Comparison of ENCODE assay signal across 9 cellular contexts in the genomic region with DNA sequence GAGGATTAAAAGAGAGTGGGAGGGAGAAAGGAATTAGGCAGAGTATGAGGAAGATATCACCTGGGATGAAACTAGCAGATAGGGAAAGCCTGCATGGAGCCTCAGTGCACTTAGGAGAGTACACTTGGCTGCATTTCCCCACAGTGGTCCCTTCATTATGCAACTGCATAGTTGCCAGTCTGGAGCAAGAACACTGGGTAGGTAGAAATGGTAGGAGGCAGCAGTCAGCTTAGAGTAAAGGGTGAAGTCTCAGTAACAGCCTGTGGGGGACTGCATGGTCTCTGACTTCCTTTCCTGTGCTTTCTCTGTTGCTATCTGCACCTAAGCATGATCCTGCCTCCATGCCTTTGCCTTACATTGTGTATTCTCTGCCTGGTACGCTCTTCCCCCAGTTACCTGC. TPM values are rescaled to one million over a fixed set of nuclear protein-coding genes. Genes with fewer than 3 reads are reported as not detected.
A peak's percentile ranks its signal among the peaks of the same experiment; 100 is the strongest.
DNase-seq lines count a peak whose midpoint lies in the region; ATAC-seq and TF ChIP-seq lines count a peak whose summit lies in the region.
"Had no signal": no experiment of that assay in that cellular context is flagged by ENCODE, and none has a peak within 500 bp of the region (broad histone marks: within the 10 kb centered on the region; RNA-seq: fewer than 3 reads in every experiment).

No MANE protein-coding gene starts in this region.

- H3K9me3 ChIP-seq in endodermal cell (ENCODE audit: control insufficient read depth, low read length) (no peaks in the 10 kb centered on the region), neuronal stem cell (replicated peaks in 1 of 2; ENCODE audit: control insufficient read depth in 2 of 2, insufficient read depth in 1 of 2, low read depth in 1 of 2, low read length in 2 of 2) (no peaks in the 10 kb centered on the region)

- no peak overlapping the region for H2AFZ ChIP-seq in neuronal stem cell (ENCODE audit: low read length)

- 0% methylated on average over 1 of the region's 1 CpG for WGBS in endodermal cell (ENCODE audit: insufficient coverage in 1 of 2, insufficient read length in 1 of 2), 2 experiments
- WGBS in neuronal stem cell (ENCODE audit: extremely low coverage in 2 of 2, insufficient read length in 2 of 2, insufficient replicate concordance in 1 of 2), 2 donors: no CpG with 5 or more reads among the region's 1 CpG

- no peak overlapping the region for H2BK120ac ChIP-seq in neuronal stem cell (ENCODE audit: low read depth, low read length)

- H3K36me3 Mint-ChIP-seq in endodermal cell (ENCODE audit: low read depth): no peaks in the 10 kb centered on the region

- H3K4ac ChIP-seq in neuronal stem cell (ENCODE audit: low read length): no peak overlapping the region

- H2BK5ac ChIP-seq in neuronal stem cell (ENCODE audit: low read length): no peak overlapping the region

- H3K9ac ChIP-seq in endodermal cell (ENCODE audit: extremely low read depth, low read length, poor library complexity, severe bottlenecking) (no peak overlapping the region), neuronal stem cell (ENCODE audit: low read depth, low read length, poor library complexity) (no peak overlapping the region)

- no peak overlapping the region for H4K91ac ChIP-seq in neuronal stem cell (ENCODE audit: low read depth, low read length, poor library complexity)

- no peak overlapping the region for H2BK12ac ChIP-seq in neuronal stem cell (ENCODE audit: low read length)

- no peak overlapping the region for H2BK15ac ChIP-seq in neuronal stem cell (ENCODE audit: low read length)

- H3K27me3 Mint-ChIP-seq in endodermal cell (ENCODE audit: insufficient read depth): peaks cover 10% of the 10 kb centered on the region

- H3K4me2 ChIP-seq in neuronal stem cell (ENCODE audit: insufficient read depth, low read length, poor library complexity, severe bottlenecking): no peak overlapping the region

- no peaks in the 10 kb centered on the region for H3K36me3 ChIP-seq in endodermal cell (ENCODE audit: control insufficient read depth, insufficient read depth, low read length)
- H3K36me3 ChIP-seq in neuronal stem cell (replicated peaks in 1 of 2; ENCODE audit: control insufficient read depth in 2 of 2, insufficient read depth in 2 of 2, low read length in 2 of 2): no peaks in the 10 kb centered on the region

- H3K27ac Mint-ChIP-seq in endodermal cell: no peak overlapping the region

- no peak overlapping the region for H3K18ac ChIP-seq in neuronal stem cell (ENCODE audit: low read length)

- H3K27ac ChIP-seq in endodermal cell (ENCODE audit: low read depth, low read length) (no peak overlapping the region), neuronal stem cell (replicated peaks; ENCODE audit: low read length) (no peak overlapping the region)

- no peak overlapping the region for H2AK5ac ChIP-seq in neuronal stem cell (ENCODE audit: low read depth, low read length)

- no peak overlapping the region for H3K14ac ChIP-seq in neuronal stem cell (ENCODE audit: low read length)

- H3K4me1 ChIP-seq in endodermal cell (ENCODE audit: control insufficient read depth, insufficient read depth, low read length) (no peaks in the 10 kb centered on the region), neuronal stem cell (ENCODE audit: control insufficient read depth in 2 of 2, insufficient read depth in 1 of 2, low read depth in 1 of 2, low read length in 2 of 2) (peaks cover 0 to 13% of the 10 kb centered on the region in 2 donors)

- H3K4me1 Mint-ChIP-seq in endodermal cell: peaks cover 1% of the 10 kb centered on the region

- no peaks in the 10 kb centered on the region for H3K79me1 ChIP-seq in neuronal stem cell (ENCODE audit: low read depth, low read length)

- H3K4me3 ChIP-seq in endodermal cell (ENCODE audit: low read length) (no peak overlapping the region), neuronal stem cell (ENCODE audit: low read length in 2 of 2) (no peak overlapping the region)

- ATAC-seq in GM19328 (IDR thresholded peaks at IDR 0.05; ENCODE audit: unreplicated experiment) (peak; percentile 43), HG03442 (IDR thresholded peaks at IDR 0.05; ENCODE audit: unreplicated experiment) (peak; percentile 38)

- no peak overlapping the region for H3K23ac ChIP-seq in neuronal stem cell (ENCODE audit: low read depth, low read length, poor library complexity)

- no peaks in the 10 kb centered on the region for H3K9me3 Mint-ChIP-seq in endodermal cell

- no peak overlapping the region for H4K8ac ChIP-seq in neuronal stem cell (ENCODE audit: low read depth, low read length)

- TF ChIP-seq CTCF in GM12873 (IDR thresholded peaks at IDR 0.05; ENCODE audit: insufficient read depth, low read depth, low read length, missing control alignments) (peak; percentile 46), endodermal cell (conservative IDR thresholded peaks at IDR 0.05) (peak; percentile 18)

- H3K4me3 Mint-ChIP-seq in endodermal cell: no peak overlapping the region

- H3K27me3 ChIP-seq in endodermal cell (ENCODE audit: control insufficient read depth, insufficient read depth, low read length, poor library complexity, severe bottlenecking) (peaks cover 16% of the 10 kb centered on the region), neuronal stem cell (ENCODE audit: control insufficient read depth in 3 of 3, insufficient read depth in 3 of 3, low read depth in 1 of 3, low read length in 3 of 3) (no peaks in the 10 kb centered on the region)

- DNase-seq in endodermal cell: peak; percentile 54
- no peak for DNase-seq in neuronal stem cell (ENCODE audit: low spot score)
- no peak for DNase-seq in NCI-H2227 treated with DMSO at 0.1 percent for 48 hours (lab: John Stamatoyannopoulos, UW)
- no peak for DNase-seq in GM19240 (ENCODE audit: insufficient read length, low spot score)
- DNase-seq: effector memory CD4-positive, alpha-beta T cell; NCI-H1048 had no signal

RNA-seq across cellular contexts. Expression of a gene that starts 14.0 kb away (rescaled TPM):
- total RNA-seq in endodermal cell: 1 to 10 TPM; 6.8 to 9.2 TPM
- polyA plus RNA-seq in endodermal cell (2013, experiment 1 of 2): 16.0 TPM
- 16.5 TPM for polyA plus RNA-seq in endodermal cell (2013, experiment 2 of 2)
- 9.6 TPM for polyA plus RNA-seq in neuronal stem cell (2013, experiment 1 of 2)
- polyA plus RNA-seq in neuronal stem cell (2013, experiment 2 of 2): 9.4 TPM
